In genomic region chr19:8259922-8260247, GRCh38 we compare ENCODE assay signal across 1 cellular context.
TF ChIP-seq lines count a peak whose summit lies in the region.

No MANE protein-coding gene starts in this region.

TF ChIP-seq in HEK293, 187 proteins besides CTCF, POLR2A, EP300 and RAD21 (continued from another document):
- TF ChIP-seq ZNF660 (tag by site-specific recombination; IDR thresholded peaks at IDR 0.05) (no peak), KLF17 (tag by site-specific recombination; IDR thresholded peaks at IDR 0.05) (no peak), YY2 (tag by site-specific recombination; IDR thresholded peaks at IDR 0.05) (no peak)
TF ChIP-seq in HEK293: peak in this region for 3.
